In the genomic region with DNA sequence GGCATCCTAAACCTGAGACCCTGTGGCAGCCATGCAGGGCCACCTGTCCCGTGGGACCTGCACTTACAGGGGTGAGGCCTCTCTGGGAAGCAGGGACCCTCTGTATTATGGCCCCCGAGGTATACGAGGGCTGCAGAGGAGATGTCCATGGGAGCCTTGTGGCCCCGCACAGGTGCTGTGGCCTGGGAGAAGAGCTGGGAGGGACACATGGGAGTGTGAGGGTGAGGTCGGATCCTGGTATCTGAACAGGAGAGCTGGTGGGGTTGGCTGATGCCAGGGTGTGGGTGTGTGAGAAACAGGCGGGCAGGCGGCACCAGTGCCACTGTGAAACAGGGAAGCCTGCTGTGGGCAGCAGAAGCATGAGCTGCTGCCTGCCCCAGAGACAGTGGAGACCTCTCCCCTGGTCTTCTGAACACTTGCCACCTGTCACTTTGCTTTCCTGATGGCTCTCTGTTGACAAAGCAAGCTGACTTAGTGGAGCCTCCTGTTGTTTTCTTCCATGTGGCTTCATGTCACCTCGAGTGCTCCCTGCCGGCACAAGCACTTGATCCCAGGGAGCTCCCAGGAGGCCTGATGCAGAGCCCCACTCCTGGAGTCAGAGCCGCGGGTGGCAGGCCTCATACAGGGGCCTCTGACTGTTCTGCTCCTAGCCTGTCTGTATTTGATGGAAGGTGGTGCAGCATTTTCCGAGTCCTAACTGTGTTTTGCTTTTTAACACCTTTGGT, we compare ENCODE assay signal across 14 cellular contexts. TPM values are rescaled to one million over a fixed set of nuclear protein-coding genes. Genes with fewer than 3 reads are reported as not detected.
DNase-seq lines count a peak whose midpoint lies in the region; ATAC-seq and TF ChIP-seq lines count a peak whose summit lies in the region.
"Had no signal": no experiment of that assay in that cellular context is flagged by ENCODE, and none has a peak within 500 bp of the region (broad histone marks: within the 10 kb centered on the region; RNA-seq: fewer than 3 reads in every experiment).

No MANE protein-coding gene starts in this region.

- peaks cover 20% of the 10 kb centered on the region for H3K36me3 Mint-ChIP-seq in Caco-2 (ENCODE audit: insufficient read depth, unreplicated experiment)
- peaks cover 0 to 36% (median 19%) of the 10 kb centered on the region in 5 donors for H3K36me3 Mint-ChIP-seq in naive thymus-derived CD4-positive, alpha-beta T cell

- H3K4me3 ChIP-seq in Caco-2 (ENCODE audit: low read depth, low read length) (no peak overlapping the region), OCI-LY7 (ENCODE audit: low read depth, low read length, poor library complexity, severe bottlenecking) (no peak overlapping the region)
- H3K4me3 ChIP-seq in naive thymus-derived CD4-positive, alpha-beta T cell (ENCODE audit: low read length), result no peak overlapping the region
- H3K4me3 ChIP-seq: adrenal gland, coronary artery, GM23248, MG63 had no signal

- no peak overlapping the region for H3K4me3 Mint-ChIP-seq in Caco-2 (ENCODE audit: unreplicated experiment)
- peak overlapping the region in 1 of 10 donors; percentile 53 for H3K4me3 Mint-ChIP-seq in naive thymus-derived CD4-positive, alpha-beta T cell
- H3K4me3 Mint-ChIP-seq: type B pancreatic cell had no signal

- no peaks in the 10 kb centered on the region for H3K79me2 ChIP-seq in OCI-LY7 (ENCODE audit: insufficient read depth, low read depth, low read length)

- POLR2A ChIA-PET in Caco-2 (lab: Charles Lee), result no interaction called here
- POLR2A ChIA-PET in OCI-LY7 (lab: Charles Lee), result no interaction called here
- POLR2A ChIA-PET in naive thymus-derived CD4-positive, alpha-beta T cell (lab: Charles Lee), result interaction anchor here (0.7 kb wide), 1 partner anchor 23 kb away, joined by 4 read pairs; no protein-coding TSS in a partner anchor

- H3K9me3 Mint-ChIP-seq in Caco-2 (ENCODE audit: unreplicated experiment), result no peaks in the 10 kb centered on the region
- H3K9me3 Mint-ChIP-seq in naive thymus-derived CD4-positive, alpha-beta T cell, result no peaks in the 10 kb centered on the region
- H3K9me3 Mint-ChIP-seq: type B pancreatic cell had no signal

- no peaks in the 10 kb centered on the region for H3K4me1 Mint-ChIP-seq in Caco-2 (ENCODE audit: low read depth, unreplicated experiment)
- H3K4me1 Mint-ChIP-seq in naive thymus-derived CD4-positive, alpha-beta T cell, result peaks cover 2 to 29% (median 19%) of the 10 kb centered on the region in 7 donors

- H3K9me3 ChIP-seq in Caco-2 (no peaks in the 10 kb centered on the region), OCI-LY7 (ENCODE audit: low read length) (no peaks in the 10 kb centered on the region)
- H3K9me3 ChIP-seq in naive thymus-derived CD4-positive, alpha-beta T cell (ENCODE audit: control insufficient read depth in 2 of 3, low read length in 3 of 3), result no peaks in the 10 kb centered on the region
- H3K9me3 ChIP-seq: adrenal gland, MG63 had no signal

- no peaks in the 10 kb centered on the region for H3K27me3 Mint-ChIP-seq in Caco-2 (ENCODE audit: insufficient read depth, unreplicated experiment)
- no peaks in the 10 kb centered on the region for H3K27me3 Mint-ChIP-seq in naive thymus-derived CD4-positive, alpha-beta T cell
- H3K27me3 Mint-ChIP-seq: type B pancreatic cell had no signal

- H3K9me2 ChIP-seq in OCI-LY7 (ENCODE audit: insufficient read depth, low read length), result no peaks in the 10 kb centered on the region

- H3K4me1 ChIP-seq in Caco-2 (no peaks in the 10 kb centered on the region), OCI-LY7 (ENCODE audit: insufficient read depth, low read length, poor library complexity, severe bottlenecking) (peaks cover 28% of the 10 kb centered on the region)
- H3K4me1 ChIP-seq in naive thymus-derived CD4-positive, alpha-beta T cell (ENCODE audit: control insufficient read depth in 2 of 2, insufficient read depth in 2 of 2, low read length in 2 of 2), result peaks cover 5 to 15% of the 10 kb centered on the region in 2 donors

- H3K36me3 ChIP-seq in Caco-2 (ENCODE audit: control insufficient read depth, insufficient read depth, low read length) (no peaks in the 10 kb centered on the region; the same call in 1 of the 2 replicates), OCI-LY7 (ENCODE audit: insufficient read depth, low read length) (no peaks in the 10 kb centered on the region)
- H3K36me3 ChIP-seq in naive thymus-derived CD4-positive, alpha-beta T cell (ENCODE audit: control insufficient read depth in 2 of 3, insufficient read depth in 3 of 3, low read length in 3 of 3), result peaks cover 0 to 59% (median 9%) of the 10 kb centered on the region in 3 experiments
- H3K36me3 ChIP-seq: MG63 had no signal

- no peak overlapping the region for H2AFZ ChIP-seq in OCI-LY7 (ENCODE audit: low read length)
- H2AFZ ChIP-seq: GM23248 had no signal

- intact Hi-C loops in Caco-2 (cut with micrococcal nuclease; ENCODE audit: unreplicated experiment) (no loop called here), OCI-LY7 (cut with micrococcal nuclease; ENCODE audit: unreplicated experiment) (loop anchor here (5.0 kb wide), 1 partner anchor 380 kb away; no protein-coding TSS in a partner anchor)
- intact Hi-C loops in naive thymus-derived CD4-positive, alpha-beta T cell (cut with micrococcal nuclease), result no loop called here

- TF ChIP-seq CTCF in Caco-2 (IDR thresholded peaks at IDR 0.05; ENCODE audit: insufficient read depth in 1 of 2, low read depth in 1 of 2, low read length in 1 of 2, severe bottlenecking in 1 of 2, unreplicated experiment in 1 of 2) (no peak), OCI-LY7 (conservative IDR thresholded peaks at IDR 0.05; ENCODE audit: low read length) (no peak)

- BruUV-seq in Caco-2 (replicated peaks; lab: Mats Ljungman, UMichigan) (no TSS peak), OCI-LY7 (replicated peaks; lab: Mats Ljungman, UMichigan) (no TSS peak)

- peak overlapping the region; percentile 59 for H3K27ac ChIP-seq in OCI-LY7 (ENCODE audit: low read depth, low read length, poor library complexity, severe bottlenecking)
- H3K27ac ChIP-seq in naive thymus-derived CD4-positive, alpha-beta T cell (ENCODE audit: low read depth, low read length), result peak overlapping the region; percentile 59
- H3K27ac ChIP-seq: adrenal gland, coronary artery, GM23248 had no signal

- no peak for ATAC-seq in naive thymus-derived CD4-positive, alpha-beta T cell
- ATAC-seq in HG03439 (IDR thresholded peaks at IDR 0.05; ENCODE audit: unreplicated experiment) (no peak), HG03460 (IDR thresholded peaks at IDR 0.05; ENCODE audit: unreplicated experiment) (no peak)

- H3K27ac Mint-ChIP-seq in Caco-2 (ENCODE audit: unreplicated experiment), result peak overlapping the region; percentile 80
- H3K27ac Mint-ChIP-seq in naive thymus-derived CD4-positive, alpha-beta T cell, result peak overlapping the region in 7 of 9 donors; percentile 43 to 92 (median 71)

- DNase-seq in NCI-H82 (lab: John Stamatoyannopoulos, UW), result peak; percentile 44
- DNase-seq in NCI-H82 treated with DMSO at 0.1 percent for 48 hours (lab: John Stamatoyannopoulos, UW; ENCODE audit: unreplicated experiment), result no peak
- DNase-seq in Caco-2, result no peak
- DNase-seq in OCI-LY7 (ENCODE audit: low spot score), result no peak
- DNase-seq in naive thymus-derived CD4-positive, alpha-beta T cell, result no peak
- no peak for DNase-seq in NCI-H446 treated with DMSO at 0.1 percent for 48 hours (lab: John Stamatoyannopoulos, UW)
- DNase-seq: adrenal gland, GM23248, MG63, NCI-H526 treated with DMSO at 0.1 percent for 48 hours had no signal

- peak overlapping the region; percentile 72 for H3K4me2 ChIP-seq in OCI-LY7 (ENCODE audit: low read length)

- H4K20me1 ChIP-seq in OCI-LY7 (ENCODE audit: insufficient read depth, low read length), result peaks cover 4% of the 10 kb centered on the region; the same call in 1 of the 2 replicates

- CTCF ChIA-PET in Caco-2 (lab: Charles Lee) (no interaction called here), OCI-LY7 (lab: Charles Lee; ENCODE audit: unreplicated experiment) (interaction anchor here (0.6 kb wide), 1 partner anchor 247 kb away, joined by 3 read pairs; no protein-coding TSS in a partner anchor)
- CTCF ChIA-PET in naive thymus-derived CD4-positive, alpha-beta T cell (lab: Charles Lee), result no interaction called here

- H3K27me3 ChIP-seq in Caco-2 (replicated peaks; ENCODE audit: control insufficient read depth, insufficient read depth, low read length), result no peaks in the 10 kb centered on the region
- no peaks in the 10 kb centered on the region for H3K27me3 ChIP-seq in naive thymus-derived CD4-positive, alpha-beta T cell (ENCODE audit: control insufficient read depth in 2 of 2, insufficient read depth in 2 of 2, low read length in 2 of 2)
- H3K27me3 ChIP-seq: adrenal gland, MG63 had no signal

RNA-seq across cellular contexts. Expression of a gene that starts 19.8 kb away (rescaled TPM):
- 70.7 TPM in 2 replicates for total RNA-seq in Caco-2 (2022)
- total RNA-seq in OCI-LY7 (2014; rRNA removed; shearing (Covaris generic)), result 0.18 and 0.35 TPM in 2 replicates
- 5.6 and 6.4 TPM in 2 replicates for total RNA-seq in OCI-LY7 (2022)
- 10 to 100 TPM in 2 of 5 experiments, 1 to 10 TPM in 2, under 1 TPM in 1; 0.53 to 11.0 (median 4.0) TPM for total RNA-seq in naive thymus-derived CD4-positive, alpha-beta T cell
- 1 to 10 TPM; 3.0 to 3.8 TPM for polyA plus RNA-seq in naive thymus-derived CD4-positive, alpha-beta T cell
- total RNA-seq: GM23248 had no signal
- polyA plus RNA-seq: GM23248 had no signal
